ENCODE assay signal across 8 cellular contexts in genomic region chr3:15122398-15122797, GRCh38.
"Had no signal": no experiment of that assay in that cellular context is flagged by ENCODE, and none has a peak within 500 bp of the region (broad histone marks: within the 10 kb centered on the region; RNA-seq: fewer than 3 reads in every experiment).

No MANE protein-coding gene starts in this region.

- H3K27ac ChIP-seq: HL-60, KMS-11 had no signal

- H3K36me3 ChIP-seq: HAP-1 had no signal

- H2AFZ ChIP-seq: GM23338 had no signal

- H3K4me1 ChIP-seq: HAP-1 had no signal

- H3K9me3 ChIP-seq: HAP-1 had no signal

- H3K4me2 ChIP-seq: GM23338 had no signal

- H3K4me3 ChIP-seq: GM23338, HAP-1 had no signal

- DNase-seq: H7, IMR-90, KBM-7 had no signal

- H3K9ac ChIP-seq: KMS-11 had no signal

- ATAC-seq: GM23338, HCT116 had no signal
